Comparison of ENCODE assay signal across 1 cellular context in genomic region chr3:43769471-43770425, GRCh38.
TF ChIP-seq lines count a peak whose summit lies in the region.

No MANE protein-coding gene starts in this region.

TF ChIP-seq in K562, 482 proteins besides CTCF, POLR2A, EP300 and RAD21 (continued from another document and continues in another):
- peak; percentile 42; the same call in 1 of the 2 replicates for TF ChIP-seq L3MBTL2 (IDR thresholded peaks at IDR 0.05)
- TF ChIP-seq SREBF2 (CRISPR knock-in tag; IDR thresholded peaks at IDR 0.05), result 0 out of 2 replicates have a peak, but pooled peaks have one; percentile 40
- no peak for TF ChIP-seq SMAD3 (CRISPR knock-in tag; conservative IDR thresholded peaks at IDR 0.05)
- TF ChIP-seq, protein P1, sequence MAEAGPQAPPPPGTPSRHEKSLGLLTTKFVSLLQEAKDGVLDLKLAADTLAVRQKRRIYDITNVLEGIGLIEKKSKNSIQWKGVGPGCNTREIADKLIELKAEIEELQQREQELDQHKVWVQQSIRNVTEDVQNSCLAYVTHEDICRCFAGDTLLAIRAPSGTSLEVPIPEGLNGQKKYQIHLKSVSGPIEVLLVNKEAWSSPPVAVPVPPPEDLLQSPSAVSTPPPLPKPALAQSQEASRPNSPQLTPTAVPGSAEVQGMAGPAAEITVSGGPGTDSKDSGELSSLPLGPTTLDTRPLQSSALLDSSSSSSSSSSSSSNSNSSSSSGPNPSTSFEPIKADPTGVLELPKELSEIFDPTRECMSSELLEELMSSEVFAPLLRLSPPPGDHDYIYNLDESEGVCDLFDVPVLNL (CRISPR knock-in tag; IDR thresholded peaks at IDR 0.05; ENCODE audit: low read depth), result peak; percentile 80; the same call in 1 of the 2 replicates
- no peak for TF ChIP-seq ZNF217 (CRISPR knock-in tag; IDR thresholded peaks at IDR 0.05)
- peak; percentile 62 for TF ChIP-seq RBFOX2 (IDR thresholded peaks at IDR 0.05; ENCODE audit: low read depth, low read length)
- TF ChIP-seq ATF4 (CRISPR knock-in tag; IDR thresholded peaks at IDR 0.05), result peak; percentile 40; the same call in 1 of the 2 replicates
- peak; percentile 35; the same call in 1 of the 2 replicates for TF ChIP-seq RAD51 (IDR thresholded peaks at IDR 0.05; ENCODE audit: borderline replicate concordance, low read depth)
- 0 out of 2 replicates have a peak, but pooled peaks have one; percentile 6 for TF ChIP-seq PTTG1 (tag; IDR thresholded peaks at IDR 0.05; ENCODE audit: low read depth)
- TF ChIP-seq GATAD2A (IDR thresholded peaks at IDR 0.05), result 0 out of 2 replicates have a peak, but pooled peaks have one; percentile 4
- TF ChIP-seq MEF2A (IDR thresholded peaks at IDR 0.05; ENCODE audit: control insufficient read depth, low read depth, low read length), result no peak
- peak; percentile 91 for TF ChIP-seq HMGN3 (IDR thresholded peaks at IDR 0.05; ENCODE audit: borderline replicate concordance, extremely low read depth, insufficient read length, low read depth, low read length)
- TF ChIP-seq ETV1 (tag; conservative IDR thresholded peaks at IDR 0.05; ENCODE audit: low read depth), result peak; percentile 68
- TF ChIP-seq ARNT (IDR thresholded peaks at IDR 0.05), result peak in 1 of 2 experiments; percentile 71; a peak in 1 of 4 replicates
- TF ChIP-seq JUN (IDR thresholded peaks at IDR 0.05; ENCODE audit: borderline replicate concordance, low read depth, low read length), result peak; percentile 35; the same call in 1 of the 2 replicates
- no peak for TF ChIP-seq JUN (CRISPR knock-in tag; IDR thresholded peaks at IDR 0.05; ENCODE audit: borderline replicate concordance)
- TF ChIP-seq PHB2 (IDR thresholded peaks at IDR 0.05; ENCODE audit: low read depth), result no peak
- TF ChIP-seq, protein P2, sequence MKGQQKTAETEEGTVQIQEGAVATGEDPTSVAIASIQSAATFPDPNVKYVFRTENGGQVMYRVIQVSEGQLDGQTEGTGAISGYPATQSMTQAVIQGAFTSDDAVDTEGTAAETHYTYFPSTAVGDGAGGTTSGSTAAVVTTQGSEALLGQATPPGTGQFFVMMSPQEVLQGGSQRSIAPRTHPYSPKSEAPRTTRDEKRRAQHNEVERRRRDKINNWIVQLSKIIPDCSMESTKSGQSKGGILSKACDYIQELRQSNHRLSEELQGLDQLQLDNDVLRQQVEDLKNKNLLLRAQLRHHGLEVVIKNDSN (CRISPR knock-in tag; IDR thresholded peaks at IDR 0.05), result peak; percentile 50; the same call in 1 of the 2 replicates
- TF ChIP-seq CBFB (CRISPR knock-in tag; IDR thresholded peaks at IDR 0.05), result peak; percentile 93
- TF ChIP-seq, protein P3, sequence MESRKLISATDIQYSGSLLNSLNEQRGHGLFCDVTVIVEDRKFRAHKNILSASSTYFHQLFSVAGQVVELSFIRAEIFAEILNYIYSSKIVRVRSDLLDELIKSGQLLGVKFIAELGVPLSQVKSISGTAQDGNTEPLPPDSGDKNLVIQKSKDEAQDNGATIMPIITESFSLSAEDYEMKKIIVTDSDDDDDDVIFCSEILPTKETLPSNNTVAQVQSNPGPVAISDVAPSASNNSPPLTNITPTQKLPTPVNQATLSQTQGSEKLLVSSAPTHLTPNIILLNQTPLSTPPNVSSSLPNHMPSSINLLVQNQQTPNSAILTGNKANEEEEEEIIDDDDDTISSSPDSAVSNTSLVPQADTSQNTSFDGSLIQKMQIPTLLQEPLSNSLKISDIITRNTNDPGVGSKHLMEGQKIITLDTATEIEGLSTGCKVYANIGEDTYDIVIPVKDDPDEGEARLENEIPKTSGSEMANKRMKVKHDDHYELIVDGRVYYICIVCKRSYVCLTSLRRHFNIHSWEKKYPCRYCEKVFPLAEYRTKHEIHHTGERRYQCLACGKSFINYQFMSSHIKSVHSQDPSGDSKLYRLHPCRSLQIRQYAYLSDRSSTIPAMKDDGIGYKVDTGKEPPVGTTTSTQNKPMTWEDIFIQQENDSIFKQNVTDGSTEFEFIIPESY (CRISPR knock-in tag; IDR thresholded peaks at IDR 0.05), result 0 out of 2 replicates have a peak, but pooled peaks have one; percentile 59
- peak in 1 of 3 experiments; percentile 46 for TF ChIP-seq YY1 (IDR thresholded peaks at IDR 0.05; ENCODE audit: borderline replicate concordance in 1 of 3, control insufficient read depth in 1 of 3, extremely low read depth in 1 of 3, insufficient read depth in 3 of 3, insufficient read length in 1 of 3, insufficient replicate concordance in 2 of 3, low read depth in 1 of 3, low read length in 2 of 3)
- no peak for TF ChIP-seq SAFB (IDR thresholded peaks at IDR 0.05; ENCODE audit: borderline replicate concordance, low read depth, low read length)
- TF ChIP-seq ETV5 (CRISPR knock-in tag; IDR thresholded peaks at IDR 0.05; ENCODE audit: low read depth), result peak; percentile 34; the same call in 1 of the 2 replicates
- peak; percentile 50 for TF ChIP-seq CXXC5 (CRISPR knock-in tag; IDR thresholded peaks at IDR 0.05)
- TF ChIP-seq MNT (conservative IDR thresholded peaks at IDR 0.05), result peak; percentile 50 to 74; a peak in 3 of 4 replicates
- peak; percentile 52 for TF ChIP-seq NFIX (CRISPR knock-in tag; IDR thresholded peaks at IDR 0.05; ENCODE audit: low read depth)
- TF ChIP-seq, protein P4, sequence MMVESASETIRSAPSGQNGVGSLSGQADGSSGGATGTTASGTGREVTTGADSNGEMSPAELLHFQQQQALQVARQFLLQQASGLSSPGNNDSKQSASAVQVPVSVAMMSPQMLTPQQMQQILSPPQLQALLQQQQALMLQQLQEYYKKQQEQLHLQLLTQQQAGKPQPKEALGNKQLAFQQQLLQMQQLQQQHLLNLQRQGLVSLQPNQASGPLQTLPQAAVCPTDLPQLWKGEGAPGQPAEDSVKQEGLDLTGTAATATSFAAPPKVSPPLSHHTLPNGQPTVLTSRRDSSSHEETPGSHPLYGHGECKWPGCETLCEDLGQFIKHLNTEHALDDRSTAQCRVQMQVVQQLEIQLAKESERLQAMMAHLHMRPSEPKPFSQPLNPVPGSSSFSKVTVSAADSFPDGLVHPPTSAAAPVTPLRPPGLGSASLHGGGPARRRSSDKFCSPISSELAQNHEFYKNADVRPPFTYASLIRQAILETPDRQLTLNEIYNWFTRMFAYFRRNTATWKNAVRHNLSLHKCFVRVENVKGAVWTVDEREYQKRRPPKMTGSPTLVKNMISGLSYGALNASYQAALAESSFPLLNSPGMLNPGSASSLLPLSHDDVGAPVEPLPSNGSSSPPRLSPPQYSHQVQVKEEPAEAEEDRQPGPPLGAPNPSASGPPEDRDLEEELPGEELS (CRISPR knock-in tag; IDR thresholded peaks at IDR 0.05; ENCODE audit: borderline replicate concordance), result 0 out of 2 replicates have a peak, but pooled peaks have one; percentile 72
- no peak for TF ChIP-seq RBM22 (IDR thresholded peaks at IDR 0.05; ENCODE audit: low read depth, low read length, poor library complexity, severe bottlenecking)
- no peak for TF ChIP-seq AFF4 (CRISPR knock-in tag; IDR thresholded peaks at IDR 0.05)
- peak; percentile 64 to 97; a peak in 3 of 4 replicates for TF ChIP-seq MAZ (CRISPR knock-in tag; conservative IDR thresholded peaks at IDR 0.05 in 1 of 2, IDR thresholded peaks at IDR 0.05 in 1 of 2)
- 0 out of 2 replicates have a peak, but pooled peaks have one; percentile 58 for TF ChIP-seq NKRF (IDR thresholded peaks at IDR 0.05; ENCODE audit: borderline replicate concordance)
- TF ChIP-seq ZKSCAN3 (CRISPR knock-in tag; IDR thresholded peaks at IDR 0.05), result no peak
- peak; percentile 61 for TF ChIP-seq SOX6 (IDR thresholded peaks at IDR 0.05)
- no peak for TF ChIP-seq TCF7L2 (IDR thresholded peaks at IDR 0.05; ENCODE audit: low read depth, low read length)
- TF ChIP-seq, protein P5, sequence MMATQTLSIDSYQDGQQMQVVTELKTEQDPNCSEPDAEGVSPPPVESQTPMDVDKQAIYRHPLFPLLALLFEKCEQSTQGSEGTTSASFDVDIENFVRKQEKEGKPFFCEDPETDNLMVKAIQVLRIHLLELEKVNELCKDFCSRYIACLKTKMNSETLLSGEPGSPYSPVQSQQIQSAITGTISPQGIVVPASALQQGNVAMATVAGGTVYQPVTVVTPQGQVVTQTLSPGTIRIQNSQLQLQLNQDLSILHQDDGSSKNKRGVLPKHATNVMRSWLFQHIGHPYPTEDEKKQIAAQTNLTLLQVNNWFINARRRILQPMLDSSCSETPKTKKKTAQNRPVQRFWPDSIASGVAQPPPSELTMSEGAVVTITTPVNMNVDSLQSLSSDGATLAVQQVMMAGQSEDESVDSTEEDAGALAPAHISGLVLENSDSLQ (IDR thresholded peaks at IDR 0.05), result peak; percentile 47
- TF ChIP-seq GABPB1 (CRISPR knock-in tag; IDR thresholded peaks at IDR 0.05), result peak; percentile 90
- TF ChIP-seq ATF3 (IDR thresholded peaks at IDR 0.05), result peak; percentile 63; the same call in 1 of the 2 replicates
- no peak for TF ChIP-seq ATF3 (CRISPR knock-in tag; conservative IDR thresholded peaks at IDR 0.05)
- no peak for TF ChIP-seq BACH1 (tag; IDR thresholded peaks at IDR 0.05)
- TF ChIP-seq DEAF1 (CRISPR knock-in tag; IDR thresholded peaks at IDR 0.05), result peak; percentile 86
- peak; percentile 85 for TF ChIP-seq ATF7 (IDR thresholded peaks at IDR 0.05)
- no peak for TF ChIP-seq U2AF1 (optimal IDR thresholded peaks at IDR 0.05; ENCODE audit: low read depth, low read length)
- TF ChIP-seq BRD4 (IDR thresholded peaks at IDR 0.05), result no peak
